Comparison of ENCODE assay signal across 1 cellular context in genomic region chr10:71748671-71749191, GRCh38.
A peak's percentile ranks its signal among the peaks of the same experiment; 100 is the strongest.
TF ChIP-seq lines count a peak whose summit lies in the region.

No MANE protein-coding gene starts in this region.

TF ChIP-seq in K562, 482 proteins besides CTCF, POLR2A, EP300 and RAD21 (continued from another document and continues in another):
- TF ChIP-seq, protein P1, sequence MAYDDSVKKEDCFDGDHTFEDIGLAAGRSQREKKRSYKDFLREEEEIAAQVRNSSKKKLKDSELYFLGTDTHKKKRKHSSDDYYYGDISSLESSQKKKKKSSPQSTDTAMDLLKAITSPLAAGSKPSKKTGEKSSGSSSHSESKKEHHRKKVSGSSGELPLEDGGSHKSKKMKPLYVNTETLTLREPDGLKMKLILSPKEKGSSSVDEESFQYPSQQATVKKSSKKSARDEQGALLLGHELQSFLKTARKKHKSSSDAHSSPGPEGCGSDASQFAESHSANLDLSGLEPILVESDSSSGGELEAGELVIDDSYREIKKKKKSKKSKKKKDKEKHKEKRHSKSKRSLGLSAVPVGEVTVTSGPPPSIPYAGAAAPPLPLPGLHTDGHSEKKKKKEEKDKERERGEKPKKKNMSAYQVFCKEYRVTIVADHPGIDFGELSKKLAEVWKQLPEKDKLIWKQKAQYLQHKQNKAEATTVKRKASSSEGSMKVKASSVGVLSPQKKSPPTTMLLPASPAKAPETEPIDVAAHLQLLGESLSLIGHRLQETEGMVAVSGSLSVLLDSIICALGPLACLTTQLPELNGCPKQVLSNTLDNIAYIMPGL (CRISPR knock-in tag; IDR thresholded peaks at IDR 0.05): no peak
- no peak for TF ChIP-seq HMG20A (CRISPR knock-in tag; conservative IDR thresholded peaks at IDR 0.05)
- TF ChIP-seq MAX (CRISPR knock-in tag; IDR thresholded peaks at IDR 0.05): no peak
- no peak for TF ChIP-seq ZEB2 (IDR thresholded peaks at IDR 0.05)
- TF ChIP-seq ZFP91 (CRISPR knock-in tag; IDR thresholded peaks at IDR 0.05): no peak
- TF ChIP-seq ZKSCAN1 (IDR thresholded peaks at IDR 0.05; ENCODE audit: low read depth, low read length): no peak
- no peak; the same call in 1 of the 2 replicates for TF ChIP-seq ZNF79 (CRISPR knock-in tag; IDR thresholded peaks at IDR 0.05; ENCODE audit: low read depth)
- TF ChIP-seq ZNF263 (CRISPR knock-in tag; IDR thresholded peaks at IDR 0.05; ENCODE audit: borderline replicate concordance): peak; percentile 27; the same call in 1 of the 2 replicates
- TF ChIP-seq PHF8 (IDR thresholded peaks at IDR 0.05; ENCODE audit: borderline replicate concordance, low read length): no peak; the same call in 1 of the 2 replicates
- TF ChIP-seq FUS (optimal IDR thresholded peaks at IDR 0.05; ENCODE audit: low read depth, low read length): no peak
- TF ChIP-seq, protein P2, sequence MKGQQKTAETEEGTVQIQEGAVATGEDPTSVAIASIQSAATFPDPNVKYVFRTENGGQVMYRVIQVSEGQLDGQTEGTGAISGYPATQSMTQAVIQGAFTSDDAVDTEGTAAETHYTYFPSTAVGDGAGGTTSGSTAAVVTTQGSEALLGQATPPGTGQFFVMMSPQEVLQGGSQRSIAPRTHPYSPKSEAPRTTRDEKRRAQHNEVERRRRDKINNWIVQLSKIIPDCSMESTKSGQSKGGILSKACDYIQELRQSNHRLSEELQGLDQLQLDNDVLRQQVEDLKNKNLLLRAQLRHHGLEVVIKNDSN (CRISPR knock-in tag; IDR thresholded peaks at IDR 0.05): peak; percentile 26; the same call in 1 of the 2 replicates
- TF ChIP-seq TSHZ1 (CRISPR knock-in tag; IDR thresholded peaks at IDR 0.05): peak; percentile 50; the same call in 1 of the 2 replicates
- peak; percentile 37; the same call in 1 of the 2 replicates for TF ChIP-seq ZNF143 (CRISPR knock-in tag; IDR thresholded peaks at IDR 0.05)
- TF ChIP-seq ZNF253 (CRISPR knock-in tag; conservative IDR thresholded peaks at IDR 0.05): no peak
- TF ChIP-seq ZSCAN32 (CRISPR knock-in tag; IDR thresholded peaks at IDR 0.05): no peak
- TF ChIP-seq ZBTB1 (CRISPR knock-in tag; IDR thresholded peaks at IDR 0.05; ENCODE audit: borderline replicate concordance, low read depth): no peak
- no peak for TF ChIP-seq ZBTB40 (IDR thresholded peaks at IDR 0.05)
- TF ChIP-seq ZBTB40 (CRISPR knock-in tag; IDR thresholded peaks at IDR 0.05): no peak
- TF ChIP-seq ZBTB34 (CRISPR knock-in tag; IDR thresholded peaks at IDR 0.05): no peak
- TF ChIP-seq HNRNPUL1 (IDR thresholded peaks at IDR 0.05; ENCODE audit: low read length): no peak
- TF ChIP-seq PRPF4 (IDR thresholded peaks at IDR 0.05; ENCODE audit: insufficient read depth, low read depth, low read length, poor library complexity, severe bottlenecking): no peak
- no peak for TF ChIP-seq NFE2L1 (tag; IDR thresholded peaks at IDR 0.05; ENCODE audit: borderline replicate concordance, low read depth)
- TF ChIP-seq OTX1 (CRISPR knock-in tag; IDR thresholded peaks at IDR 0.05): no peak
- no peak for TF ChIP-seq ZNF24 (IDR thresholded peaks at IDR 0.05)
- no peak for TF ChIP-seq ZNF436 (CRISPR knock-in tag; IDR thresholded peaks at IDR 0.05)
- TF ChIP-seq, protein P3, sequence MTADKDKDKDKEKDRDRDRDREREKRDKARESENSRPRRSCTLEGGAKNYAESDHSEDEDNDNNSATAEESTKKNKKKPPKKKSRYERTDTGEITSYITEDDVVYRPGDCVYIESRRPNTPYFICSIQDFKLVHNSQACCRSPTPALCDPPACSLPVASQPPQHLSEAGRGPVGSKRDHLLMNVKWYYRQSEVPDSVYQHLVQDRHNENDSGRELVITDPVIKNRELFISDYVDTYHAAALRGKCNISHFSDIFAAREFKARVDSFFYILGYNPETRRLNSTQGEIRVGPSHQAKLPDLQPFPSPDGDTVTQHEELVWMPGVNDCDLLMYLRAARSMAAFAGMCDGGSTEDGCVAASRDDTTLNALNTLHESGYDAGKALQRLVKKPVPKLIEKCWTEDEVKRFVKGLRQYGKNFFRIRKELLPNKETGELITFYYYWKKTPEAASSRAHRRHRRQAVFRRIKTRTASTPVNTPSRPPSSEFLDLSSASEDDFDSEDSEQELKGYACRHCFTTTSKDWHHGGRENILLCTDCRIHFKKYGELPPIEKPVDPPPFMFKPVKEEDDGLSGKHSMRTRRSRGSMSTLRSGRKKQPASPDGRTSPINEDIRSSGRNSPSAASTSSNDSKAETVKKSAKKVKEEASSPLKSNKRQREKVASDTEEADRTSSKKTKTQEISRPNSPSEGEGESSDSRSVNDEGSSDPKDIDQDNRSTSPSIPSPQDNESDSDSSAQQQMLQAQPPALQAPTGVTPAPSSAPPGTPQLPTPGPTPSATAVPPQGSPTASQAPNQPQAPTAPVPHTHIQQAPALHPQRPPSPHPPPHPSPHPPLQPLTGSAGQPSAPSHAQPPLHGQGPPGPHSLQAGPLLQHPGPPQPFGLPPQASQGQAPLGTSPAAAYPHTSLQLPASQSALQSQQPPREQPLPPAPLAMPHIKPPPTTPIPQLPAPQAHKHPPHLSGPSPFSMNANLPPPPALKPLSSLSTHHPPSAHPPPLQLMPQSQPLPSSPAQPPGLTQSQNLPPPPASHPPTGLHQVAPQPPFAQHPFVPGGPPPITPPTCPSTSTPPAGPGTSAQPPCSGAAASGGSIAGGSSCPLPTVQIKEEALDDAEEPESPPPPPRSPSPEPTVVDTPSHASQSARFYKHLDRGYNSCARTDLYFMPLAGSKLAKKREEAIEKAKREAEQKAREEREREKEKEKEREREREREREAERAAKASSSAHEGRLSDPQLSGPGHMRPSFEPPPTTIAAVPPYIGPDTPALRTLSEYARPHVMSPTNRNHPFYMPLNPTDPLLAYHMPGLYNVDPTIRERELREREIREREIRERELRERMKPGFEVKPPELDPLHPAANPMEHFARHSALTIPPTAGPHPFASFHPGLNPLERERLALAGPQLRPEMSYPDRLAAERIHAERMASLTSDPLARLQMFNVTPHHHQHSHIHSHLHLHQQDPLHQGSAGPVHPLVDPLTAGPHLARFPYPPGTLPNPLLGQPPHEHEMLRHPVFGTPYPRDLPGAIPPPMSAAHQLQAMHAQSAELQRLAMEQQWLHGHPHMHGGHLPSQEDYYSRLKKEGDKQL (CRISPR knock-in tag; IDR thresholded peaks at IDR 0.05; ENCODE audit: borderline replicate concordance): no peak
- TF ChIP-seq PPARD (CRISPR knock-in tag; IDR thresholded peaks at IDR 0.05): no peak
- no peak for TF ChIP-seq TGIF2 (CRISPR knock-in tag; IDR thresholded peaks at IDR 0.05)
- no peak for TF ChIP-seq ETS2 (tag; IDR thresholded peaks at IDR 0.05; ENCODE audit: borderline replicate concordance, poor library complexity, severe bottlenecking)
- TF ChIP-seq SNIP1 (IDR thresholded peaks at IDR 0.05; ENCODE audit: low read depth): no peak
- no peak for TF ChIP-seq MIER1 (IDR thresholded peaks at IDR 0.05; ENCODE audit: low read depth)
- no peak for TF ChIP-seq CREM (IDR thresholded peaks at IDR 0.05; ENCODE audit: low read depth)
- TF ChIP-seq FIP1L1 (IDR thresholded peaks at IDR 0.05; ENCODE audit: low read depth, low read length, poor library complexity, severe bottlenecking): no peak
- TF ChIP-seq PML (IDR thresholded peaks at IDR 0.05; ENCODE audit: low read length): no peak
